ENCODE assay signal across 13 cellular contexts in genomic region chr3:195156286-195156890, GRCh38.
DNase-seq lines count a peak whose midpoint lies in the region; ATAC-seq, FAIRE-seq and TF ChIP-seq lines count a peak whose summit lies in the region.
"Had no signal": no experiment of that assay in that cellular context is flagged by ENCODE, and none has a peak within 500 bp of the region (broad histone marks: within the 10 kb centered on the region; RNA-seq: fewer than 3 reads in every experiment).

No MANE protein-coding gene starts in this region.

- H4K5ac ChIP-seq in IMR-90 (ENCODE audit: low read depth, low read length): no peak overlapping the region

- TF ChIP-seq CTCF in IMR-90 (conservative IDR thresholded peaks at IDR 0.05; ENCODE audit: low read depth, low read length): no peak
- no peak for TF ChIP-seq CTCF in astrocyte (IDR thresholded peaks at IDR 0.05; ENCODE audit: insufficient read depth, low read depth, low read length)

- no peak overlapping the region for H2BK5ac ChIP-seq in IMR-90 (ENCODE audit: low read depth, low read length, poor library complexity, severe bottlenecking)
- no peak overlapping the region for H2BK5ac ChIP-seq in mesenchymal stem cell (ENCODE audit: low read depth, low read length, poor library complexity, severe bottlenecking)

- H2BK15ac ChIP-seq in IMR-90 (ENCODE audit: low read depth, low read length) (peak overlapping the region; percentile 96; the same call in 2 of the 3 replicates), mesenchymal stem cell (ENCODE audit: low read depth, poor library complexity, severe bottlenecking) (peak overlapping the region; percentile 95)

- intact Hi-C loops in IMR-90 (cut with micrococcal nuclease): loop anchor here (10.0 kb wide), 1 partner anchor 98 kb away; no protein-coding TSS in a partner anchor

- FAIRE-seq in astrocyte (lab: Jason Lieb, UNC) (no peak), RCC 7860 (lab: Jason Lieb, UNC) (no peak)

- dilution Hi-C loops in IMR-90 (cut with HindIII; ENCODE audit: low sequenced_read_pairs, unreplicated experiment): no loop called here

- H3K4me3 Mint-ChIP-seq in astrocyte (ENCODE audit: unreplicated experiment): no peak overlapping the region
- no peak overlapping the region for H3K4me3 Mint-ChIP-seq in stimulated activated naive B cell treated with anti-CD40 and anti-IgM and Interleukin-4, amounts not matched to agents 10 μg/mL and 1 μg/mL and 100 μg/mL, for 72 hours

- H2AFZ ChIP-seq in IMR-90 (replicated peaks; ENCODE audit: low read length, poor library complexity) (no peak overlapping the region), astrocyte (ENCODE audit: low read depth, low read length) (no peak overlapping the region), mesenchymal stem cell (ENCODE audit: low read depth, low read length) (no peak overlapping the region)

- no peak overlapping the region for H3K23ac ChIP-seq in IMR-90 (ENCODE audit: low read depth, low read length)
- no peak overlapping the region for H3K23ac ChIP-seq in mesenchymal stem cell (ENCODE audit: low read length in 2 of 2)

- DNase-seq in IMR-90: no peak
- no peak for DNase-seq in astrocyte (ENCODE audit: low read depth)
- DNase-seq in mesenchymal stem cell: no peak
- DNase-seq in stimulated activated naive B cell treated with anti-CD40 and anti-IgM and Interleukin-4, amounts not matched to agents 10 μg/mL and 1 μg/mL and 100 μg/mL, for 72 hours: no peak
- DNase-seq in RCC 7860 (ENCODE audit: low spot score): no peak
- DNase-seq: GOT3, NCI-H1048, NCI-H82, T-helper 1 cell, upper lobe of left lung had no signal

- CTCF ChIA-PET in IMR-90 (lab: Yijun Ruan, JAX): no interaction called here

- POLR2A ChIA-PET in IMR-90 (lab: Charles Lee; ENCODE audit: unreplicated experiment): no interaction called here

- peak overlapping the region; percentile 11 for H2AK9ac ChIP-seq in IMR-90 (replicated peaks; ENCODE audit: low read depth, low read length, poor library complexity)

- H3K36me3 Mint-ChIP-seq in astrocyte (ENCODE audit: low read depth, unreplicated experiment): no peaks in the 10 kb centered on the region
- H3K36me3 Mint-ChIP-seq in stimulated activated naive B cell treated with anti-CD40 and anti-IgM and Interleukin-4, amounts not matched to agents 10 μg/mL and 1 μg/mL and 100 μg/mL, for 72 hours: peaks cover 5 to 16% of the 10 kb centered on the region in 2 donors

- no peak overlapping the region for H3K27ac Mint-ChIP-seq in astrocyte (ENCODE audit: unreplicated experiment)
- peak overlapping the region; percentile 15 for H3K27ac Mint-ChIP-seq in stimulated activated naive B cell treated with anti-CD40 and anti-IgM and Interleukin-4, amounts not matched to agents 10 μg/mL and 1 μg/mL and 100 μg/mL, for 72 hours

- no TSS peak for BruUV-seq in IMR-90 (replicated peaks; lab: Mats Ljungman, UMichigan)

- no peaks in the 10 kb centered on the region for H3K27me3 Mint-ChIP-seq in astrocyte (ENCODE audit: low read depth, unreplicated experiment)
- no peaks in the 10 kb centered on the region for H3K27me3 Mint-ChIP-seq in stimulated activated naive B cell treated with anti-CD40 and anti-IgM and Interleukin-4, amounts not matched to agents 10 μg/mL and 1 μg/mL and 100 μg/mL, for 72 hours

- no peak for ATAC-seq in IMR-90 (ENCODE audit: low read depth)
- no peak for ATAC-seq in stimulated activated naive B cell treated with anti-CD40 and anti-IgM and Interleukin-4, amounts not matched to agents 10 μg/mL and 1 μg/mL and 100 μg/mL, for 72 hours (replicated peaks)
- ATAC-seq in HG02973 (IDR thresholded peaks at IDR 0.05; ENCODE audit: unreplicated experiment): no peak
- no peak for ATAC-seq in GM19395 (IDR thresholded peaks at IDR 0.05; ENCODE audit: unreplicated experiment)
- ATAC-seq in HG03139 (IDR thresholded peaks at IDR 0.05; ENCODE audit: unreplicated experiment): no peak

- WGBS in IMR-90 (ENCODE audit: extremely low coverage in 2 of 2, insufficient read length in 1 of 2), 2 experiments: 100% methylated on average over 10 of the region's 20 CpGs; no CpG with 5 or more reads in 1 of the 2 experiments
- 91% methylated on average over 20 of the region's 20 CpGs for WGBS in mesenchymal stem cell

- no peaks in the 10 kb centered on the region for H4K20me1 ChIP-seq in IMR-90 (ENCODE audit: insufficient read depth, low read length)
- no peaks in the 10 kb centered on the region for H4K20me1 ChIP-seq in astrocyte (ENCODE audit: insufficient read depth, low read length)

- H3K79me1 ChIP-seq in IMR-90 (ENCODE audit: low read depth in 1 of 2, low read length in 2 of 2) (peaks cover 22 to 58% of the 10 kb centered on the region in 2 experiments), mesenchymal stem cell (replicated peaks; ENCODE audit: low read length, poor library complexity, severe bottlenecking) (peaks cover 9% of the 10 kb centered on the region)

- H3K36me3 ChIP-seq in IMR-90 (ENCODE audit: control insufficient read depth, insufficient read depth, low read length) (no peaks in the 10 kb centered on the region), astrocyte (ENCODE audit: insufficient read depth, low read length) (no peaks in the 10 kb centered on the region), mesenchymal stem cell (ENCODE audit: control insufficient read depth in 1 of 2, insufficient read depth in 2 of 2, low read depth in 1 of 2, low read length in 2 of 2) (peaks cover 0 to 5% of the 10 kb centered on the region in 2 experiments)
- H3K36me3 ChIP-seq: upper lobe of left lung had no signal

- in situ Hi-C loops in IMR-90 (cut with MboI; ENCODE audit: low sequenced_read_pairs): no loop called here

- H3K27ac ChIP-seq in IMR-90 (ENCODE audit: insufficient read depth, low read length) (no peak overlapping the region), astrocyte (ENCODE audit: low read depth, low read length) (no peak overlapping the region), mesenchymal stem cell (ENCODE audit: low read length, poor library complexity, severe bottlenecking) (no peak overlapping the region)

- no peak overlapping the region for H3K9ac ChIP-seq in IMR-90 (ENCODE audit: low read depth, low read length)
- peak overlapping the region; percentile 64 for H3K9ac ChIP-seq in astrocyte (ENCODE audit: low read length)
- no peak overlapping the region for H3K9ac ChIP-seq in mesenchymal stem cell (ENCODE audit: low read length)

- H3K79me2 ChIP-seq in astrocyte (ENCODE audit: insufficient read depth, low read length): peaks cover 3% of the 10 kb centered on the region

- TF ChIP-seq POLR2A in IMR-90 (IDR thresholded peaks at IDR 0.05; ENCODE audit: low read depth, low read length): no peak

- H3K4me2 ChIP-seq in IMR-90 (ENCODE audit: low read depth, low read length) (no peak overlapping the region), astrocyte (ENCODE audit: low read length) (peak overlapping the region; percentile 75), mesenchymal stem cell (ENCODE audit: low read length, poor library complexity, severe bottlenecking) (no peak overlapping the region)

- H3K56ac ChIP-seq in IMR-90 (ENCODE audit: extremely low read depth, insufficient read depth, low read length): no peak overlapping the region

- H2BK120ac ChIP-seq in IMR-90 (ENCODE audit: low read depth, low read length): peak overlapping the region; percentile 91
- H2BK120ac ChIP-seq in mesenchymal stem cell (ENCODE audit: low read depth, low read length): peak overlapping the region; percentile 77

- H3K4me3 ChIP-seq in IMR-90 (ENCODE audit: insufficient read depth, low read depth, low read length) (no peak overlapping the region), astrocyte (ENCODE audit: insufficient read depth, low read depth, low read length) (no peak overlapping the region), mesenchymal stem cell (ENCODE audit: insufficient read depth in 1 of 2, low read depth in 1 of 2, low read length in 2 of 2) (no peak overlapping the region)
- H3K4me3 ChIP-seq: upper lobe of left lung had no signal

- H3K18ac ChIP-seq in IMR-90 (ENCODE audit: low read depth, low read length) (no peak overlapping the region; the same call in 1 of the 2 replicates), mesenchymal stem cell (ENCODE audit: low read depth in 1 of 2, low read length in 2 of 2) (peak overlapping the region in 1 of 2 experiments; percentile 60)

- H3K9me3 ChIP-seq in IMR-90 (ENCODE audit: control insufficient read depth, insufficient read depth, low read length) (no peaks in the 10 kb centered on the region), astrocyte (ENCODE audit: insufficient read depth, low read depth, low read length) (no peaks in the 10 kb centered on the region), mesenchymal stem cell (ENCODE audit: control insufficient read depth, low read length) (no peaks in the 10 kb centered on the region)
- H3K9me3 ChIP-seq: upper lobe of left lung had no signal

- no peaks in the 10 kb centered on the region for H3K9me3 Mint-ChIP-seq in astrocyte (ENCODE audit: unreplicated experiment)
- no peaks in the 10 kb centered on the region for H3K9me3 Mint-ChIP-seq in stimulated activated naive B cell treated with anti-CD40 and anti-IgM and Interleukin-4, amounts not matched to agents 10 μg/mL and 1 μg/mL and 100 μg/mL, for 72 hours

- H4K91ac ChIP-seq in IMR-90 (ENCODE audit: insufficient read depth, low read depth, low read length): peak overlapping the region; percentile 88
- no peak overlapping the region for H4K91ac ChIP-seq in mesenchymal stem cell (ENCODE audit: low read length)

- H3K14ac ChIP-seq in IMR-90 (replicated peaks; ENCODE audit: low read depth, low read length) (peak overlapping the region; percentile 10; the same call in 1 of the 2 replicates), mesenchymal stem cell (ENCODE audit: low read length in 2 of 2) (no peak overlapping the region)

- H3K4me1 ChIP-seq in IMR-90 (ENCODE audit: control insufficient read depth, insufficient read depth, low read length) (peaks cover 44% of the 10 kb centered on the region), astrocyte (ENCODE audit: insufficient read depth, low read length) (peaks cover 60% of the 10 kb centered on the region), mesenchymal stem cell (ENCODE audit: control insufficient read depth, insufficient read depth, low read depth, low read length) (peaks cover 23% of the 10 kb centered on the region)

- H3K9me1 ChIP-seq in IMR-90 (ENCODE audit: insufficient read depth, low read length): peaks cover 57% of the 10 kb centered on the region

- H4K8ac ChIP-seq in IMR-90 (ENCODE audit: low read depth in 2 of 2, low read length in 2 of 2) (peak overlapping the region; percentile 0 to 82; a peak in 2 of 4 replicates), mesenchymal stem cell (ENCODE audit: low read length) (peak overlapping the region; percentile 59)

- H2AK5ac ChIP-seq in IMR-90 (ENCODE audit: low read depth, low read length) (peak overlapping the region; percentile 90; the same call in 1 of the 2 replicates), mesenchymal stem cell (ENCODE audit: low read length, severe bottlenecking) (no peak overlapping the region)

- peak overlapping the region; percentile 88; the same call in 1 of the 2 replicates for H2BK20ac ChIP-seq in IMR-90 (ENCODE audit: low read depth, low read length)

- TF ChIP-seq RAD21 in IMR-90 (IDR thresholded peaks at IDR 0.05; ENCODE audit: low read length): no peak

- H3K27me3 ChIP-seq in IMR-90 (ENCODE audit: control insufficient read depth, insufficient read depth, low read length) (no peaks in the 10 kb centered on the region), astrocyte (ENCODE audit: insufficient read depth, low read length) (no peaks in the 10 kb centered on the region), mesenchymal stem cell (ENCODE audit: control insufficient read depth in 1 of 2, insufficient read depth in 1 of 2, low read length in 2 of 2) (no peaks in the 10 kb centered on the region)
- H3K27me3 ChIP-seq: upper lobe of left lung had no signal

- H3K4me1 Mint-ChIP-seq in astrocyte (ENCODE audit: low read depth, unreplicated experiment): peaks cover 49% of the 10 kb centered on the region
- peaks cover 78 to 85% of the 10 kb centered on the region in 2 donors for H3K4me1 Mint-ChIP-seq in stimulated activated naive B cell treated with anti-CD40 and anti-IgM and Interleukin-4, amounts not matched to agents 10 μg/mL and 1 μg/mL and 100 μg/mL, for 72 hours

- H3K4ac ChIP-seq in IMR-90 (ENCODE audit: low read depth, low read length) (peak overlapping the region; percentile 58), mesenchymal stem cell (ENCODE audit: low read depth in 1 of 2, low read length in 2 of 2) (no peak overlapping the region)

- H2BK12ac ChIP-seq in mesenchymal stem cell (ENCODE audit: low read length in 2 of 2): peak overlapping the region; percentile 70 to 71
